ENCODE assay signal across 2 cellular contexts in genomic region chr3:32832193-32832592, GRCh38.
TF ChIP-seq lines count a peak whose summit lies in the region.

No MANE protein-coding gene starts in this region.

TF ChIP-seq in HEK293, 187 proteins besides CTCF, POLR2A, EP300 and RAD21:
- TF ChIP-seq ZNF121 (tag by site-specific recombination; IDR thresholded peaks at IDR 0.05) (peak; percentile 61; the same call in 1 of the 2 replicates), ZNF433 (tag by site-specific recombination; IDR thresholded peaks at IDR 0.05; ENCODE audit: low read depth) (no peak)

TF ChIP-seq in H1, 55 proteins besides CTCF, POLR2A, EP300 and RAD21:
- TF ChIP-seq POLR2AphosphoS5 (IDR thresholded peaks at IDR 0.05; ENCODE audit: low read depth, low read length) (peak; percentile 52; the same call in 1 of the 2 replicates), SUZ12 (IDR thresholded peaks at IDR 0.05; ENCODE audit: low read length) (no peak), E2F6 (IDR thresholded peaks at IDR 0.05) (no peak), NRF1 (IDR thresholded peaks at IDR 0.05; ENCODE audit: low read depth, low read length) (no peak), KDM1A (IDR thresholded peaks at IDR 0.05; ENCODE audit: borderline replicate concordance, low read length) (peak; percentile 39; the same call in 1 of the 2 replicates), CHD7 (IDR thresholded peaks at IDR 0.05; ENCODE audit: insufficient replicate concordance, low read length) (no peak), EGR1 (IDR thresholded peaks at IDR 0.05; ENCODE audit: borderline replicate concordance, low read depth, low read length) (no peak), GTF2F1 (IDR thresholded peaks at IDR 0.05; ENCODE audit: borderline replicate concordance, low read depth, low read length) (no peak), SAP30 (IDR thresholded peaks at IDR 0.05; ENCODE audit: insufficient read depth, insufficient replicate concordance, low read length) (no peak), FOSL1 (IDR thresholded peaks at IDR 0.05; ENCODE audit: insufficient read depth, low read depth, low read length) (no peak), TAF7 (optimal IDR thresholded peaks at IDR 0.05; ENCODE audit: borderline replicate concordance, low read depth, low read length) (no peak)
TF ChIP-seq in H1: peak in this region for 2.
